Comparison of ENCODE assay signal across 10 cellular contexts in the genomic region with DNA sequence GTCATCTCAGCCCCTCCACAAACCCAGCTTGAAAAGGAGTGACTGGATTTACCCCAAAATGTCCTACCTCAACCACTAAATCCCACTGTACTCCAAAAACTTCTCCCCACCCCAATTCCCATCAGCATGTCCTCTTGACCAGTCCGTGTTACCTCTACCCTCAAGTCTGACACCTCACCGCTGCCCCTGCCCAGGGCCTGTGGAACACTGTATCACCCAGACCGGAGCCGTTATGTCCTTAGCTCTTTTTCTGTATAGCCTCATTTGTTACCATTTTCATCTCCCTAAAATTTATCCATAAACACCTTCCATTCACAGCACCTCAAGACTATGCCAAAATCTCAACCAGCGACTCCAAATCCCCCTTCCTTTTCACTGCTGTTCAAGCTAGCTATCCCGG. TPM values are rescaled to one million over a fixed set of nuclear protein-coding genes. Genes with fewer than 3 reads are reported as not detected.
A peak's percentile ranks its signal among the peaks of the same experiment; 100 is the strongest.
DNase-seq lines count a peak whose midpoint lies in the region; ATAC-seq and TF ChIP-seq lines count a peak whose summit lies in the region.
"Had no signal": no experiment of that assay in that cellular context is flagged by ENCODE, and none has a peak within 500 bp of the region (broad histone marks: within the 10 kb centered on the region; RNA-seq: fewer than 3 reads in every experiment).

No MANE protein-coding gene starts in this region.

- no peaks in the 10 kb centered on the region for H3K9me3 ChIP-seq in H9 (ENCODE audit: control insufficient read depth, low read depth, low read length)

- H3K4me3 Mint-ChIP-seq in H9 = peak overlapping the region; percentile 95 to 97

- H3K14ac ChIP-seq in H9 (ENCODE audit: insufficient read depth, low read length) = no peak overlapping the region

- no peak overlapping the region for H2AFZ ChIP-seq in H9 (ENCODE audit: low read length)

- H2BK12ac ChIP-seq in H9 (ENCODE audit: insufficient read length, low read depth, low read length) = no peak overlapping the region

- H4K20me1 ChIP-seq in H9 (ENCODE audit: control insufficient read depth, insufficient read depth, insufficient read length) = no peaks in the 10 kb centered on the region

- peaks cover 22% of the 10 kb centered on the region; the same call in 1 of the 2 replicates for H3K79me2 ChIP-seq in H9 (ENCODE audit: insufficient read depth, low read length)

- peaks cover 17% of the 10 kb centered on the region for H3K79me1 ChIP-seq in H9 (ENCODE audit: insufficient read depth, low read depth, low read length, poor library complexity, severe bottlenecking)

- no peak overlapping the region for H4K8ac ChIP-seq in H9 (replicated peaks; ENCODE audit: insufficient read length, low read depth, low read length)

- DNase-seq in H9 = no peak
- DNase-seq in fibroblast of the aortic adventitia (ENCODE audit: low read depth) = no peak
- DNase-seq in skeletal muscle cell (ENCODE audit: low read depth) = no peak
- DNase-seq in KG1 (lab: John Stamatoyannopoulos, UW) = no peak
- no peak for DNase-seq in NCI-H1417 (lab: John Stamatoyannopoulos, UW)
- DNase-seq: NCI-H1694 treated with DMSO at 0.1 percent for 48 hours had no signal

- no peak overlapping the region for H2BK20ac ChIP-seq in H9 (ENCODE audit: low read depth, low read length, poor library complexity, severe bottlenecking)

- peaks cover 36 to 64% (median 51%) of the 10 kb centered on the region in 3 experiments for H3K36me3 Mint-ChIP-seq in H9 (ENCODE audit: insufficient read depth in 1 of 3, low read depth in 3 of 3)

- no peaks in the 10 kb centered on the region for H3K27me3 ChIP-seq in H9 (ENCODE audit: insufficient read depth, low read length)

- H3K4me3 ChIP-seq in WI38 (ENCODE audit: low read depth, low read length) (peak overlapping the region; percentile 99; the same call in 1 of the 2 replicates), fibroblast of the aortic adventitia (ENCODE audit: low read depth, low read length) (peak overlapping the region; percentile 89), skeletal muscle cell (ENCODE audit: low read depth, low read length) (peak overlapping the region; percentile 98)

- no peak overlapping the region for H3K23ac ChIP-seq in H9 (ENCODE audit: insufficient read length, low read depth, low read length)

- no peak overlapping the region for H2BK15ac ChIP-seq in H9 (ENCODE audit: low read depth, low read length)

- WGBS in H9 (ENCODE audit: extremely low coverage, insufficient read length, low lambda C conversion rate) = 100% methylated on average over 1 of the region's 6 CpGs

- H4K91ac ChIP-seq in H9 (ENCODE audit: insufficient read length, low read depth, low read length) = no peak overlapping the region

- no peak overlapping the region for H3K9ac ChIP-seq in H9 (ENCODE audit: extremely low read depth, insufficient read length, low read length)

- no peak overlapping the region for H3K56ac ChIP-seq in H9 (ENCODE audit: insufficient read length, low read depth, low read length)

- H3K4me2 ChIP-seq in H9 (ENCODE audit: insufficient read depth, insufficient read length, low read length) = no peak overlapping the region

- H3K27me3 Mint-ChIP-seq in H9 (ENCODE audit: low read depth) = no peaks in the 10 kb centered on the region; the same call in 1 of the 2 replicates

- no peak for TF ChIP-seq CTCF in H9 (conservative IDR thresholded peaks at IDR 0.05)
- TF ChIP-seq CTCF in WI38 (IDR thresholded peaks at IDR 0.05; ENCODE audit: low read depth, low read length) = no peak
- no peak for TF ChIP-seq CTCF in fibroblast of the aortic adventitia (IDR thresholded peaks at IDR 0.05; ENCODE audit: insufficient read depth, low read length)

- H3T11ph ChIP-seq in H9 (ENCODE audit: low read length) = no peak overlapping the region

- H3K27ac ChIP-seq in H9 (ENCODE audit: insufficient read length, low read depth, low read length) = no peak overlapping the region

- no peaks in the 10 kb centered on the region for H3K4me1 ChIP-seq in H9 (ENCODE audit: insufficient read depth, low read length)

- H2AK5ac ChIP-seq in H9 (ENCODE audit: insufficient read length, low read length) = no peak overlapping the region

- ATAC-seq in HG02938 (IDR thresholded peaks at IDR 0.05; ENCODE audit: unreplicated experiment) (no peak), HG03045 (IDR thresholded peaks at IDR 0.05; ENCODE audit: unreplicated experiment) (no peak)
- ATAC-seq: sciatic nerve had no signal

- H3K4ac ChIP-seq in H9 (ENCODE audit: low read depth, low read length) = no peak overlapping the region

- no peak overlapping the region for H2BK120ac ChIP-seq in H9 (ENCODE audit: low read depth, low read length, poor library complexity, severe bottlenecking)

- H3K23me2 ChIP-seq in H9 (ENCODE audit: insufficient read length, low read depth, low read length, poor library complexity, severe bottlenecking) = peaks cover 9% of the 10 kb centered on the region

- H3K27ac Mint-ChIP-seq in H9 = peak overlapping the region; percentile 30 to 76 (median 68); a peak in 5 of 7 replicates

- peaks cover 48 to 59% of the 10 kb centered on the region in 2 experiments for H3K4me1 Mint-ChIP-seq in H9

- H2BK5ac ChIP-seq in H9 (ENCODE audit: insufficient read length, low read length) = no peak overlapping the region

- no peak overlapping the region for H4K5ac ChIP-seq in H9 (ENCODE audit: insufficient read length, low read depth, low read length)

- no peak overlapping the region for H3K18ac ChIP-seq in H9 (ENCODE audit: insufficient read length, low read depth, low read length)

- H3K9me3 Mint-ChIP-seq in H9 = peaks cover 0 to 2% of the 10 kb centered on the region in 2 experiments; a peak in 1 of 5 replicates

RNA-seq across cellular contexts. Expression of a gene that starts 2.4 kb away (rescaled TPM):
- total RNA-seq in H9 (2021) (105 and 110 TPM in 2 replicates), fibroblast of the aortic adventitia (ENCODE audit: low replicate concordance) (26.7 and 40.3 TPM in 2 replicates)

RNA-seq across cellular contexts. Expression of a gene that starts 2.5 kb away (rescaled TPM):
- total RNA-seq in H9 (2021) (82.9 and 84.1 TPM in 2 replicates), fibroblast of the aortic adventitia (ENCODE audit: low replicate concordance) (67.7 and 102 TPM in 2 replicates)

RNA-seq across cellular contexts. Expression of a gene that starts 5.4 kb away (rescaled TPM):
- total RNA-seq in H9 (2021) = 261 and 266 TPM in 2 replicates
- 293 and 420 TPM in 2 replicates for total RNA-seq in fibroblast of the aortic adventitia (ENCODE audit: low replicate concordance)

RNA-seq across cellular contexts. Expression of a gene that starts 14.7 kb away (rescaled TPM):
- 134 and 141 TPM in 2 replicates for total RNA-seq in H9 (2021)
- 15.3 and 41.2 TPM in 2 replicates for total RNA-seq in fibroblast of the aortic adventitia (ENCODE audit: low replicate concordance)

RNA-seq across cellular contexts. Expression of a gene that starts 15.2 kb away (rescaled TPM):
- total RNA-seq in H9 (2021) = 46.5 and 49.6 TPM in 2 replicates
- total RNA-seq in fibroblast of the aortic adventitia (ENCODE audit: low replicate concordance) = 31.6 and 35.6 TPM in 2 replicates
